In genomic region chr12:49060237-49061156, GRCh38 we compare ENCODE assay signal across 1 cellular context.
A peak's percentile ranks its signal among the peaks of the same experiment; 100 is the strongest.
TF ChIP-seq lines count a peak whose summit lies in the region.

A gene with protein sequence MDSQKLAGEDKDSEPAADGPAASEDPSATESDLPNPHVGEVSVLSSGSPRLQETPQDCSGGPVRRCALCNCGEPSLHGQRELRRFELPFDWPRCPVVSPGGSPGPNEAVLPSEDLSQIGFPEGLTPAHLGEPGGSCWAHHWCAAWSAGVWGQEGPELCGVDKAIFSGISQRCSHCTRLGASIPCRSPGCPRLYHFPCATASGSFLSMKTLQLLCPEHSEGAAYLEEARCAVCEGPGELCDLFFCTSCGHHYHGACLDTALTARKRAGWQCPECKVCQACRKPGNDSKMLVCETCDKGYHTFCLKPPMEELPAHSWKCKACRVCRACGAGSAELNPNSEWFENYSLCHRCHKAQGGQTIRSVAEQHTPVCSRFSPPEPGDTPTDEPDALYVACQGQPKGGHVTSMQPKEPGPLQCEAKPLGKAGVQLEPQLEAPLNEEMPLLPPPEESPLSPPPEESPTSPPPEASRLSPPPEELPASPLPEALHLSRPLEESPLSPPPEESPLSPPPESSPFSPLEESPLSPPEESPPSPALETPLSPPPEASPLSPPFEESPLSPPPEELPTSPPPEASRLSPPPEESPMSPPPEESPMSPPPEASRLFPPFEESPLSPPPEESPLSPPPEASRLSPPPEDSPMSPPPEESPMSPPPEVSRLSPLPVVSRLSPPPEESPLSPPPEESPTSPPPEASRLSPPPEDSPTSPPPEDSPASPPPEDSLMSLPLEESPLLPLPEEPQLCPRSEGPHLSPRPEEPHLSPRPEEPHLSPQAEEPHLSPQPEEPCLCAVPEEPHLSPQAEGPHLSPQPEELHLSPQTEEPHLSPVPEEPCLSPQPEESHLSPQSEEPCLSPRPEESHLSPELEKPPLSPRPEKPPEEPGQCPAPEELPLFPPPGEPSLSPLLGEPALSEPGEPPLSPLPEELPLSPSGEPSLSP (N-terminal part only) (minus strand): TSS chr12:49060794. CDS start chr12:49055324, 5,470 bp downstream.

TF ChIP-seq in HepG2, 621 proteins besides CTCF, POLR2A, EP300 and RAD21 (continued from another document and continues in another):
- TF ChIP-seq, protein P1, sequence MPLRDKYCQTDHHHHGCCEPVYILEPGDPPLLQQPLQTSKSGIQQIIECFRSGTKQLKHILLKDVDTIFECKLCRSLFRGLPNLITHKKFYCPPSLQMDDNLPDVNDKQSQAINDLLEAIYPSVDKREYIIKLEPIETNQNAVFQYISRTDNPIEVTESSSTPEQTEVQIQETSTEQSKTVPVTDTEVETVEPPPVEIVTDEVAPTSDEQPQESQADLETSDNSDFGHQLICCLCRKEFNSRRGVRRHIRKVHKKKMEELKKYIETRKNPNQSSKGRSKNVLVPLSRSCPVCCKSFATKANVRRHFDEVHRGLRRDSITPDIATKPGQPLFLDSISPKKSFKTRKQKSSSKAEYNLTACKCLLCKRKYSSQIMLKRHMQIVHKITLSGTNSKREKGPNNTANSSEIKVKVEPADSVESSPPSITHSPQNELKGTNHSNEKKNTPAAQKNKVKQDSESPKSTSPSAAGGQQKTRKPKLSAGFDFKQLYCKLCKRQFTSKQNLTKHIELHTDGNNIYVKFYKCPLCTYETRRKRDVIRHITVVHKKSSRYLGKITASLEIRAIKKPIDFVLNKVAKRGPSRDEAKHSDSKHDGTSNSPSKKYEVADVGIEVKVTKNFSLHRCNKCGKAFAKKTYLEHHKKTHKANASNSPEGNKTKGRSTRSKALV (CRISPR knock-in tag; IDR thresholded peaks at IDR 0.05): no peak
- TF ChIP-seq TARDBP (CRISPR knock-in tag; IDR thresholded peaks at IDR 0.05) (peak; percentile 80; the same call in 1 of the 2 replicates), GTF2F1 (IDR thresholded peaks at IDR 0.05; ENCODE audit: low read length) (peak; percentile 52; the same call in 1 of the 2 replicates), MIER3 (CRISPR knock-in tag; IDR thresholded peaks at IDR 0.05; ENCODE audit: borderline replicate concordance) (peak; percentile 51; the same call in 1 of the 2 replicates), NFIC (IDR thresholded peaks at IDR 0.05; ENCODE audit: low read length) (no peak), MZF1 (CRISPR knock-in tag; IDR thresholded peaks at IDR 0.05; ENCODE audit: borderline replicate concordance) (peak; percentile 94; the same call in 1 of the 2 replicates), ZBTB3 (CRISPR knock-in tag; IDR thresholded peaks at IDR 0.05; ENCODE audit: borderline replicate concordance, low read depth) (no peak), ZNF567 (CRISPR knock-in tag; IDR thresholded peaks at IDR 0.05; ENCODE audit: borderline replicate concordance) (0 out of 2 replicates have a peak, but pooled peaks have one; percentile 60), ZSCAN12 (CRISPR knock-in tag; IDR thresholded peaks at IDR 0.05) (no peak), BATF2 (CRISPR knock-in tag; IDR thresholded peaks at IDR 0.05) (peak; percentile 69), NAIF1 (CRISPR knock-in tag; IDR thresholded peaks at IDR 0.05; ENCODE audit: borderline replicate concordance) (peak; percentile 92), ZNF749 (CRISPR knock-in tag; IDR thresholded peaks at IDR 0.05; ENCODE audit: borderline replicate concordance) (0 out of 2 replicates have a peak, but pooled peaks have one; percentile 65), NFKBIZ (CRISPR knock-in tag; IDR thresholded peaks at IDR 0.05) (no peak), ZNF713 (CRISPR knock-in tag; IDR thresholded peaks at IDR 0.05) (no peak), SSRP1 (CRISPR knock-in tag; IDR thresholded peaks at IDR 0.05) (no peak), TMF1 (CRISPR knock-in tag; IDR thresholded peaks at IDR 0.05; ENCODE audit: low read depth) (0 out of 2 replicates have a peak, but pooled peaks have one; percentile 41), RFX1 (IDR thresholded peaks at IDR 0.05) (no peak), ATM (IDR thresholded peaks at IDR 0.05; ENCODE audit: borderline replicate concordance) (no peak), ZKSCAN1 (IDR thresholded peaks at IDR 0.05; ENCODE audit: low read length) (peak; percentile 67; the same call in 1 of the 2 replicates), ZNF747 (CRISPR knock-in tag; IDR thresholded peaks at IDR 0.05; ENCODE audit: borderline replicate concordance) (peak; percentile 47; the same call in 1 of the 2 replicates), ZKSCAN5 (CRISPR knock-in tag; IDR thresholded peaks at IDR 0.05) (peak; percentile 59; the same call in 1 of the 2 replicates), FOXP1 (IDR thresholded peaks at IDR 0.05) (0 out of 2 replicates have a peak, but pooled peaks have one; percentile 23), FOXP1 (CRISPR knock-in tag; IDR thresholded peaks at IDR 0.05) (peak; percentile 32; the same call in 1 of the 2 replicates), POGZ (CRISPR knock-in tag; IDR thresholded peaks at IDR 0.05) (peak; percentile 89), AGO2 (optimal IDR thresholded peaks at IDR 0.05; ENCODE audit: low read depth, low read length) (peak; percentile 64), DMTF1 (CRISPR knock-in tag; IDR thresholded peaks at IDR 0.05) (no peak), MBNL3 (CRISPR knock-in tag; conservative IDR thresholded peaks at IDR 0.05) (no peak), ZBTB14 (CRISPR knock-in tag; IDR thresholded peaks at IDR 0.05) (0 out of 2 replicates have a peak, but pooled peaks have one; percentile 24), ZBTB1 (CRISPR knock-in tag; IDR thresholded peaks at IDR 0.05; ENCODE audit: borderline replicate concordance) (no peak), ZFP1 (CRISPR knock-in tag; IDR thresholded peaks at IDR 0.05) (no peak; the same call in 1 of the 2 replicates), SIN3B (IDR thresholded peaks at IDR 0.05; ENCODE audit: low read length) (peak; percentile 69; the same call in 1 of the 2 replicates)
- TF ChIP-seq, protein P2, sequence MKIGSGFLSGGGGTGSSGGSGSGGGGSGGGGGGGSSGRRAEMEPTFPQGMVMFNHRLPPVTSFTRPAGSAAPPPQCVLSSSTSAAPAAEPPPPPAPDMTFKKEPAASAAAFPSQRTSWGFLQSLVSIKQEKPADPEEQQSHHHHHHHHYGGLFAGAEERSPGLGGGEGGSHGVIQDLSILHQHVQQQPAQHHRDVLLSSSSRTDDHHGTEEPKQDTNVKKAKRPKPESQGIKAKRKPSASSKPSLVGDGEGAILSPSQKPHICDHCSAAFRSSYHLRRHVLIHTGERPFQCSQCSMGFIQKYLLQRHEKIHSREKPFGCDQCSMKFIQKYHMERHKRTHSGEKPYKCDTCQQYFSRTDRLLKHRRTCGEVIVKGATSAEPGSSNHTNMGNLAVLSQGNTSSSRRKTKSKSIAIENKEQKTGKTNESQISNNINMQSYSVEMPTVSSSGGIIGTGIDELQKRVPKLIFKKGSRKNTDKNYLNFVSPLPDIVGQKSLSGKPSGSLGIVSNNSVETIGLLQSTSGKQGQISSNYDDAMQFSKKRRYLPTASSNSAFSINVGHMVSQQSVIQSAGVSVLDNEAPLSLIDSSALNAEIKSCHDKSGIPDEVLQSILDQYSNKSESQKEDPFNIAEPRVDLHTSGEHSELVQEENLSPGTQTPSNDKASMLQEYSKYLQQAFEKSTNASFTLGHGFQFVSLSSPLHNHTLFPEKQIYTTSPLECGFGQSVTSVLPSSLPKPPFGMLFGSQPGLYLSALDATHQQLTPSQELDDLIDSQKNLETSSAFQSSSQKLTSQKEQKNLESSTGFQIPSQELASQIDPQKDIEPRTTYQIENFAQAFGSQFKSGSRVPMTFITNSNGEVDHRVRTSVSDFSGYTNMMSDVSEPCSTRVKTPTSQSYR (CRISPR knock-in tag; IDR thresholded peaks at IDR 0.05; ENCODE audit: borderline replicate concordance): peak; percentile 76; the same call in 1 of the 2 replicates
- TF ChIP-seq, protein P3, sequence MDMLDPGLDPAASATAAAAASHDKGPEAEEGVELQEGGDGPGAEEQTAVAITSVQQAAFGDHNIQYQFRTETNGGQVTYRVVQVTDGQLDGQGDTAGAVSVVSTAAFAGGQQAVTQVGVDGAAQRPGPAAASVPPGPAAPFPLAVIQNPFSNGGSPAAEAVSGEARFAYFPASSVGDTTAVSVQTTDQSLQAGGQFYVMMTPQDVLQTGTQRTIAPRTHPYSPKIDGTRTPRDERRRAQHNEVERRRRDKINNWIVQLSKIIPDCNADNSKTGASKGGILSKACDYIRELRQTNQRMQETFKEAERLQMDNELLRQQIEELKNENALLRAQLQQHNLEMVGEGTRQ (IDR thresholded peaks at IDR 0.05; ENCODE audit: low read depth, low read length): no peak
- TF ChIP-seq, protein P3 (CRISPR knock-in tag; IDR thresholded peaks at IDR 0.05; ENCODE audit: borderline replicate concordance): peak; percentile 60
- TF ChIP-seq, protein P4, sequence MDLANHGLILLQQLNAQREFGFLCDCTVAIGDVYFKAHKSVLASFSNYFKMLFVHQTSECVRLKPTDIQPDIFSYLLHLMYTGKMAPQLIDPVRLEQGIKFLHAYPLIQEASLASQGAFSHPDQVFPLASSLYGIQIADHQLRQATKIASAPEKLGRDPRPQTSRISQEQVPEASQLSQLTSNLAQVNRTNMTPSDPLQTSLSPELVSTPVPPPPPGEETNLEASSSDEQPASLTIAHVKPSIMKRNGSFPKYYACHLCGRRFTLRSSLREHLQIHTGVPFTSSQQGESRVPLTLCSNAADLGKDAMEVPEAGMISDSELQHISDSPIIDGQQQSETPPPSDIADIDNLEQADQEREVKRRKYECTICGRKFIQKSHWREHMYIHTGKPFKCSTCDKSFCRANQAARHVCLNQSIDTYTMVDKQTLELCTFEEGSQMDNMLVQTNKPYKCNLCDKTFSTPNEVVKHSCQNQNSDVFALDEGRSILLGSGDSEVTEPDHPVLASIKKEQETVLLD (CRISPR knock-in tag; IDR thresholded peaks at IDR 0.05; ENCODE audit: low read depth): peak; percentile 41; the same call in 1 of the 2 replicates
- TF ChIP-seq, protein P5, sequence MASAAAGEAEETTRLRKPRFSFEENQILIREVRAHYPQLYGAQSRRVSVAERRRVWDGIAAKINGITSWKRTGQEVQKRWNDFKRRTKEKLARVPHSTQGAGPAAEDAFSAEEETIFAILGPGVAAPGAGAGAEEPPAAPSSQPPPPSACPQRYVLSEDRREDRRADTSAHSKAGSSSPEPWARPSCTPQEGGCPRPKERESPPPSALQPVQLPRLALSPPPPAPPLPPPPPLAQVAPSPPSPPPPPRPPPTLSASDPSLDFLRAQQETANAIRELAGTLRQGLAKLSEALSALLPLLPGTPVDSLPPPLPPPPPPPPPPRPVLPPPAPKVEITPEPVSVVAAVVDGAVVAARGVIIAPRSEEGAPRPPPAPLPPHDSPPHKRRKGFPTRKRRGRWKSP (CRISPR knock-in tag; IDR thresholded peaks at IDR 0.05): peak; percentile 83; the same call in 1 of the 2 replicates
